Comparison of ENCODE assay signal across 22 cellular contexts in the genomic region with DNA sequence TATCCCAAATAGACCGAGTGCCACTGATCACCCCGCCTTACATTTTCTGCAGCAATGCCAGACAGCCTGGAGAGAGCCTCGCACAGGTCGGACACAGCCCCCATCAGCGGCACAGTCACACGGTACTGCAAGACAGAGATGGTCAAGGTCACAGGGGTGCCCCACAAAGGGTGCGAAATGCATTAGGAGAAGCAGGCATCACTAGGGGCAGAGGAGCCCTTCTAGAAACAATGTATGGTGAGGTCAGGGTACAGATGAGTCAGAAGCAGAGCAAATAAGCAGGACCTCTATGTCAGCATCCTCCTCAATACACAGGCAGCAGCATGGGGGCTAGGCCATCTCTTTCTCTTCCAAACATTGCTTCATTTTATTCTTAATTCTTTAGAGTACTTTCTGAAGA. TPM values are rescaled to one million over a fixed set of nuclear protein-coding genes. Genes with fewer than 3 reads are reported as not detected.
A peak's percentile ranks its signal among the peaks of the same experiment; 100 is the strongest.
DNase-seq lines count a peak whose midpoint lies in the region; ATAC-seq, FAIRE-seq and TF ChIP-seq lines count a peak whose summit lies in the region.
"Had no signal": no experiment of that assay in that cellular context is flagged by ENCODE, and none has a peak within 500 bp of the region (broad histone marks: within the 10 kb centered on the region; RNA-seq: fewer than 3 reads in every experiment).

No MANE protein-coding gene starts in this region.

- H3K4me1 Mint-ChIP-seq in CD4-positive, CD25-positive, alpha-beta regulatory T cell, result peaks cover 0 to 12% (median 7%) of the 10 kb centered on the region in 4 donors
- H3K4me1 Mint-ChIP-seq in activated naive CD8-positive, alpha-beta T cell treated with anti-CD3 and anti-CD28 coated beads for 36 hours, result no peaks in the 10 kb centered on the region
- H3K4me1 Mint-ChIP-seq: CD8-positive, alpha-beta memory T cell had no signal

- TF ChIP-seq POLR2A in A549 (IDR thresholded peaks at IDR 0.05; ENCODE audit: low read length), result no peak
- no peak for TF ChIP-seq POLR2A in stomach (IDR thresholded peaks at IDR 0.05)

- no peak overlapping the region for H3K9ac ChIP-seq in mesenchymal stem cell (ENCODE audit: low read length)

- DNase-seq in A549 (ENCODE audit: low read depth in 1 of 2, low spot score in 1 of 2), result peak in 1 of 2 experiments; percentile 12
- no peak for DNase-seq in CD4-positive, CD25-positive, alpha-beta regulatory T cell
- no peak for DNase-seq in activated naive CD8-positive, alpha-beta T cell treated with anti-CD3 and anti-CD28 coated beads for 36 hours
- DNase-seq in mesenchymal stem cell, result no peak
- no peak for DNase-seq in stomach
- no peak for DNase-seq in foreskin keratinocyte
- DNase-seq in stimulated activated CD4-positive, alpha-beta T cell treated with anti-CD3 and anti-CD28 coated beads, Interleukin-12 subunit alpha, Interleukin-12 subunit beta, amount 100 ng/mL, for 4 hours, result no peak
- DNase-seq: Calu3; CD8-positive, alpha-beta memory T cell; DMS153; H7; Kasumi-1; NCI-H1417; NCI-H1694 treated with DMSO at 0.1 percent for 48 hours; NCI-H2081 treated with DMSO at 0.1 percent for 48 hours; NCI-H446 treated with DMSO at 0.1 percent for 48 hours; NCI-H526 treated with DMSO at 0.1 percent for 48 hours; RPMI8226; SHP77 treated with DMSO at 0.1 percent for 48 hours had no signal

- H3K4me1 ChIP-seq in A549 (peaks cover 14% of the 10 kb centered on the region; the same call in 2 of the 3 replicates), mesenchymal stem cell (ENCODE audit: control insufficient read depth, insufficient read depth, low read depth, low read length) (peaks cover 8% of the 10 kb centered on the region), stomach (peaks cover 0 to 17% (median 7%) of the 10 kb centered on the region in 4 donors), foreskin keratinocyte (peaks cover 13% of the 10 kb centered on the region)
- no peaks in the 10 kb centered on the region for H3K4me1 ChIP-seq in CD4-positive, CD25-positive, alpha-beta regulatory T cell (ENCODE audit: control insufficient read depth, insufficient read depth, low read length, poor library complexity, severe bottlenecking)

- H4K8ac ChIP-seq in mesenchymal stem cell (ENCODE audit: low read length), result no peak overlapping the region

- H3K4ac ChIP-seq in mesenchymal stem cell (ENCODE audit: low read depth in 1 of 2, low read length in 2 of 2), result no peak overlapping the region

- H3K18ac ChIP-seq in mesenchymal stem cell (ENCODE audit: low read depth in 1 of 2, low read length in 2 of 2), result no peak overlapping the region

- no peak overlapping the region for H3K23ac ChIP-seq in mesenchymal stem cell (ENCODE audit: low read length in 2 of 2)

- H3K4me2 ChIP-seq in A549 (0 out of 3 replicates have a peak overlapping the region, but pooled peaks have one; percentile 1), mesenchymal stem cell (ENCODE audit: low read length, poor library complexity, severe bottlenecking) (no peak overlapping the region)

- peaks cover 51% of the 10 kb centered on the region for H3K36me3 Mint-ChIP-seq in CD4-positive, CD25-positive, alpha-beta regulatory T cell
- peaks cover 21% of the 10 kb centered on the region for H3K36me3 Mint-ChIP-seq in activated naive CD8-positive, alpha-beta T cell treated with anti-CD3 and anti-CD28 coated beads for 36 hours

- peak overlapping the region; percentile 55 for H4K91ac ChIP-seq in mesenchymal stem cell (ENCODE audit: low read length)

- H3K36me3 ChIP-seq in CD4-positive, CD25-positive, alpha-beta regulatory T cell (ENCODE audit: control insufficient read depth, insufficient read depth, low read length), result peaks cover 82% of the 10 kb centered on the region
- H3K36me3 ChIP-seq in mesenchymal stem cell (ENCODE audit: control insufficient read depth in 1 of 2, insufficient read depth in 2 of 2, low read depth in 1 of 2, low read length in 2 of 2) (peaks cover 81 to 88% of the 10 kb centered on the region in 2 experiments), stomach (peaks cover 60 to 99% (median 98%) of the 10 kb centered on the region in 4 donors)

- no peak for TF ChIP-seq EP300 in A549 (IDR thresholded peaks at IDR 0.05)
- no peak for TF ChIP-seq EP300 in stomach (IDR thresholded peaks at IDR 0.05)

- H3K9me3 ChIP-seq in A549 (no peaks in the 10 kb centered on the region), mesenchymal stem cell (ENCODE audit: control insufficient read depth, low read length) (no peaks in the 10 kb centered on the region), stomach (no peaks in the 10 kb centered on the region)
- no peaks in the 10 kb centered on the region for H3K9me3 ChIP-seq in CD4-positive, CD25-positive, alpha-beta regulatory T cell (ENCODE audit: control insufficient read depth in 2 of 2, low read length in 2 of 2)
- H3K9me3 ChIP-seq: BLaER1 treated with 17β-estradiol and CSF1 and Interleukin-3, amounts not matched to agents 10 nM and 100 nM had no signal

- peaks cover 26% of the 10 kb centered on the region for H3K79me1 ChIP-seq in mesenchymal stem cell (replicated peaks; ENCODE audit: low read length, poor library complexity, severe bottlenecking)

- no peak overlapping the region for H2BK5ac ChIP-seq in mesenchymal stem cell (ENCODE audit: low read depth, low read length, poor library complexity, severe bottlenecking)

- POLR2A ChIA-PET in A549 (lab: Yijun Ruan, JAX), result no interaction called here

- H3K14ac ChIP-seq in mesenchymal stem cell (ENCODE audit: low read length in 2 of 2), result no peak overlapping the region

- CTCF ChIA-PET in A549 (lab: Yijun Ruan, JAX), result no interaction called here

- H3K27ac ChIP-seq in A549 (no peak overlapping the region), mesenchymal stem cell (ENCODE audit: low read length, poor library complexity, severe bottlenecking) (no peak overlapping the region), stomach (no peak overlapping the region), foreskin keratinocyte (no peak overlapping the region)
- H3K27ac ChIP-seq in CD4-positive, CD25-positive, alpha-beta regulatory T cell (ENCODE audit: insufficient read depth, low read length, poor library complexity, severe bottlenecking), result no peak overlapping the region
- H3K27ac ChIP-seq: SK-N-MC had no signal

- H3K27ac Mint-ChIP-seq in CD4-positive, CD25-positive, alpha-beta regulatory T cell, result peak overlapping the region in 2 of 3 donors; percentile 41 to 73
- H3K27ac Mint-ChIP-seq in activated naive CD8-positive, alpha-beta T cell treated with anti-CD3 and anti-CD28 coated beads for 36 hours, result peak overlapping the region; percentile 10

- WGBS in A549 (ENCODE audit: missing lambda C conversion rate), result 78% methylated on average over 7 of the region's 7 CpGs
- WGBS in mesenchymal stem cell, result 96% methylated on average over 7 of the region's 7 CpGs
- 90 to 96% (median 93%) methylated on average over 7 of the region's 7 CpGs for WGBS in stomach, 5 donors

- H2AK5ac ChIP-seq in mesenchymal stem cell (ENCODE audit: low read length, severe bottlenecking), result no peak overlapping the region

- FAIRE-seq in A549 (lab: Jason Lieb, UNC), result no peak
- FAIRE-seq: G401.6 had no signal

- no peak for TF ChIP-seq RAD21 in A549 (conservative IDR thresholded peaks at IDR 0.05 in 1 of 2, IDR thresholded peaks at IDR 0.05 in 1 of 2)

- no peak overlapping the region for H2AFZ ChIP-seq in mesenchymal stem cell (ENCODE audit: low read depth, low read length)

- no peaks in the 10 kb centered on the region for H3K9me3 Mint-ChIP-seq in CD4-positive, CD25-positive, alpha-beta regulatory T cell
- H3K9me3 Mint-ChIP-seq in activated naive CD8-positive, alpha-beta T cell treated with anti-CD3 and anti-CD28 coated beads for 36 hours, result no peaks in the 10 kb centered on the region
- H3K9me3 Mint-ChIP-seq: CD8-positive, alpha-beta memory T cell had no signal

- ATAC-seq in A549 (peak; percentile 74 to 80), foreskin keratinocyte (no peak)
- ATAC-seq in CD4-positive, CD25-positive, alpha-beta regulatory T cell (ENCODE audit: low read depth in 2 of 2), result no peak

- no peaks in the 10 kb centered on the region for H3K27me3 ChIP-seq in CD4-positive, CD25-positive, alpha-beta regulatory T cell (ENCODE audit: control insufficient read depth, insufficient read depth, low read length)
- no peaks in the 10 kb centered on the region for H3K27me3 ChIP-seq in mesenchymal stem cell (ENCODE audit: control insufficient read depth in 1 of 2, insufficient read depth in 1 of 2, low read length in 2 of 2)
- no peaks in the 10 kb centered on the region for H3K27me3 ChIP-seq in stomach
- no peaks in the 10 kb centered on the region for H3K27me3 ChIP-seq in foreskin keratinocyte
- H3K27me3 ChIP-seq: BLaER1 treated with 17β-estradiol and CSF1 and Interleukin-3, amounts not matched to agents 10 nM and 100 nM had no signal

- H3K4me3 Mint-ChIP-seq in CD4-positive, CD25-positive, alpha-beta regulatory T cell, result no peak overlapping the region
- no peak overlapping the region for H3K4me3 Mint-ChIP-seq in activated naive CD8-positive, alpha-beta T cell treated with anti-CD3 and anti-CD28 coated beads for 36 hours
- H3K4me3 Mint-ChIP-seq: CD8-positive, alpha-beta memory T cell had no signal

- no peaks in the 10 kb centered on the region for H3K27me3 Mint-ChIP-seq in CD4-positive, CD25-positive, alpha-beta regulatory T cell
- H3K27me3 Mint-ChIP-seq in activated naive CD8-positive, alpha-beta T cell treated with anti-CD3 and anti-CD28 coated beads for 36 hours, result no peaks in the 10 kb centered on the region
- H3K27me3 Mint-ChIP-seq: CD8-positive, alpha-beta memory T cell had no signal

- H3K4me3 ChIP-seq in A549, result no peak overlapping the region
- no peak overlapping the region for H3K4me3 ChIP-seq in CD4-positive, CD25-positive, alpha-beta regulatory T cell (ENCODE audit: low read depth, low read length)
- H3K4me3 ChIP-seq in mesenchymal stem cell (ENCODE audit: insufficient read depth in 1 of 2, low read depth in 1 of 2, low read length in 2 of 2), result no peak overlapping the region
- no peak overlapping the region for H3K4me3 ChIP-seq in stomach
- H3K4me3 ChIP-seq: BLaER1 treated with 17β-estradiol and CSF1 and Interleukin-3, amounts not matched to agents 10 nM and 100 nM; SK-N-MC had no signal

- TF ChIP-seq CTCF in A549 (IDR thresholded peaks at IDR 0.05) (no peak), stomach (IDR thresholded peaks at IDR 0.05) (no peak), foreskin keratinocyte (conservative IDR thresholded peaks at IDR 0.05) (no peak)

- no peak overlapping the region for H2BK12ac ChIP-seq in mesenchymal stem cell (ENCODE audit: low read length in 2 of 2)

- no peak overlapping the region for H2BK120ac ChIP-seq in mesenchymal stem cell (ENCODE audit: low read depth, low read length)

- intact Hi-C loops in stomach (cut with DNase I; ENCODE audit: low total_unique reads), result no loop called here

- no peak overlapping the region for H2BK15ac ChIP-seq in mesenchymal stem cell (ENCODE audit: low read depth, poor library complexity, severe bottlenecking)

RNA-seq across cellular contexts. Expression of a gene that starts 21.5 kb away (rescaled TPM):
- polyA plus RNA-seq in A549 (2011; rRNA removed), result 1.9 and 2.0 TPM in 2 replicates
- 1.5 and 2.2 TPM in 2 replicates for polyA plus RNA-seq in A549 (2012; cell fraction: cytosol; rRNA removed)
- 4.5 and 4.6 TPM in 2 replicates for polyA plus RNA-seq in A549 (2012; cell fraction: nucleus; rRNA removed)
- 1.5 to 2.0 TPM (median 1.7 TPM) in 3 replicates for polyA plus RNA-seq in A549 (2017; fragmentation: RNase III; extraction: RNeasy Plus Mini Kit Qiagen cat#74134 plus additional on column Dnase treatment)
- 1.2 and 1.7 TPM in 2 replicates for polyA minus RNA-seq in A549 (2011; rRNA and poly(A)+ RNA removed)
- total RNA-seq in CD4-positive, CD25-positive, alpha-beta regulatory T cell, result 12.4 TPM
- polyA plus RNA-seq in CD4-positive, CD25-positive, alpha-beta regulatory T cell, result 1 to 10 TPM in 1 of 4 donors, under 1 TPM in 3; 0.56 to 1.1 (median 0.75) TPM
- total RNA-seq in activated naive CD8-positive, alpha-beta T cell treated with anti-CD3 and anti-CD28 coated beads for 36 hours, result 1 to 10 TPM; 4.0 to 4.2 TPM
- 3.9 TPM for polyA plus RNA-seq in mesenchymal stem cell (2013, experiment 1 of 2)
- 4.5 TPM for polyA plus RNA-seq in mesenchymal stem cell (2013, experiment 2 of 2)
- total RNA-seq in stomach, result 10 to 100 TPM in 1 of 5 donors, 1 to 10 TPM in 4; 2.7 to 32.7 (median 3.9) TPM
- polyA plus RNA-seq in stomach, result 1 to 10 TPM; 1.7 to 7.6 (median 2.5) TPM
- total RNA-seq in foreskin keratinocyte, result 2.3 and 2.4 TPM in 2 replicates
- 2.2 and 2.5 TPM in 2 replicates for polyA plus RNA-seq in foreskin keratinocyte

RNA-seq across cellular contexts. Expression of a gene that starts 41.3 kb away (rescaled TPM):
- polyA plus RNA-seq in A549 (2011; rRNA removed) (23.7 and 29.0 TPM in 2 replicates), A549 (2017; fragmentation: RNase III; extraction: RNeasy Plus Mini Kit Qiagen cat#74134 plus additional on column Dnase treatment) (12.9 to 14.4 TPM (median 12.9 TPM) in 3 replicates), stomach (10 to 100 TPM; 22.7 to 25.8 (median 22.9) TPM), foreskin keratinocyte (19.5 and 21.7 TPM in 2 replicates)
- polyA plus RNA-seq in A549 (2012; cell fraction: cytosol; rRNA removed), result 8.6 and 9.9 TPM in 2 replicates
- 12.4 and 17.1 TPM in 2 replicates for polyA plus RNA-seq in A549 (2012; cell fraction: nucleus; rRNA removed)
- 31.8 and 37.4 TPM in 2 replicates for polyA minus RNA-seq in A549 (2011; rRNA and poly(A)+ RNA removed)
- total RNA-seq in CD4-positive, CD25-positive, alpha-beta regulatory T cell, result 122 TPM
- 10 to 100 TPM; 58.2 to 64.7 (median 59.3) TPM for polyA plus RNA-seq in CD4-positive, CD25-positive, alpha-beta regulatory T cell
- 10 to 100 TPM; 63.3 to 64.0 TPM for total RNA-seq in activated naive CD8-positive, alpha-beta T cell treated with anti-CD3 and anti-CD28 coated beads for 36 hours
- polyA plus RNA-seq in mesenchymal stem cell (2013, experiment 1 of 2), result 27.9 TPM
- 27.8 TPM for polyA plus RNA-seq in mesenchymal stem cell (2013, experiment 2 of 2)
- total RNA-seq in stomach (100 to 1,000 TPM in 2 of 5 donors, 10 to 100 TPM in 3; 21.9 to 123 (median 29.9) TPM), foreskin keratinocyte (32.0 and 32.8 TPM in 2 replicates)

RNA-seq across cellular contexts. Expression of a gene that starts 59.6 kb away (rescaled TPM):
- polyA plus RNA-seq in A549 (2011; rRNA removed), result 150 and 157 TPM in 2 replicates
- polyA plus RNA-seq in A549 (2012; cell fraction: cytosol; rRNA removed), result 490 and 493 TPM in 2 replicates
- 305 and 341 TPM in 2 replicates for polyA plus RNA-seq in A549 (2012; cell fraction: nucleus; rRNA removed)
- 247 to 301 TPM (median 271 TPM) in 3 replicates for polyA plus RNA-seq in A549 (2017; fragmentation: RNase III; extraction: RNeasy Plus Mini Kit Qiagen cat#74134 plus additional on column Dnase treatment)
- polyA minus RNA-seq in A549 (2011; rRNA and poly(A)+ RNA removed), result 28.9 and 37.2 TPM in 2 replicates
- total RNA-seq in CD4-positive, CD25-positive, alpha-beta regulatory T cell, result 74.1 TPM
- 100 to 1,000 TPM; 238 to 304 (median 244) TPM for polyA plus RNA-seq in CD4-positive, CD25-positive, alpha-beta regulatory T cell
- 100 to 1,000 TPM; 237 to 242 TPM for total RNA-seq in activated naive CD8-positive, alpha-beta T cell treated with anti-CD3 and anti-CD28 coated beads for 36 hours
- 356 TPM for polyA plus RNA-seq in mesenchymal stem cell (2013, experiment 1 of 2)
- 358 TPM for polyA plus RNA-seq in mesenchymal stem cell (2013, experiment 2 of 2)
- total RNA-seq in stomach, result 100 to 1,000 TPM in 3 of 5 donors, 10 to 100 TPM in 2; 58.4 to 350 (median 155) TPM
- 100 to 1,000 TPM; 344 to 452 (median 355) TPM for polyA plus RNA-seq in stomach
- total RNA-seq in foreskin keratinocyte, result 452 and 487 TPM in 2 replicates
- polyA plus RNA-seq in foreskin keratinocyte, result 748 and 774 TPM in 2 replicates

Comparison
In these comparisons a context has a peak if more than half of its experiments do, and no peak if none do; other contexts are left out.
1. ATAC-seq: peak in A549 (2 of 2); none in CD4-positive, CD25-positive, alpha-beta regulatory T cell (0 of 2) and foreskin keratinocyte (single experiment).